Comparison of ENCODE assay signal across 20 cellular contexts in genomic region chr2:170240629-170241028, GRCh38.
DNase-seq lines count a peak whose midpoint lies in the region; ATAC-seq, FAIRE-seq and TF ChIP-seq lines count a peak whose summit lies in the region.
"Had no signal": no experiment of that assay in that cellular context is flagged by ENCODE, and none has a peak within 500 bp of the region (broad histone marks: within the 10 kb centered on the region; RNA-seq: fewer than 3 reads in every experiment).

No MANE protein-coding gene starts in this region.

- peaks cover 7 to 74% of the 10 kb centered on the region in 2 experiments; a peak in 4 of 5 replicates for H3K4me1 ChIP-seq in K562 (replicated peaks in 1 of 2; ENCODE audit: control insufficient read depth in 2 of 2, insufficient read depth in 2 of 2, low read length in 2 of 2)
- H3K4me1 ChIP-seq in BE2C, result peaks cover 9% of the 10 kb centered on the region
- H3K4me1 ChIP-seq: A549, BLaER1 had no signal

- no peaks in the 10 kb centered on the region for H3K79me2 ChIP-seq in K562 (ENCODE audit: control insufficient read depth, insufficient read depth, low read length)

- ATAC-seq in K562, result no peak
- ATAC-seq: A549 had no signal

- no peak overlapping the region for H3K4me2 ChIP-seq in K562 (ENCODE audit: insufficient read depth, low read length)
- H3K4me2 ChIP-seq: A549, BLaER1 had no signal

- in situ Hi-C loops in K562 (cut with MboI), result no loop called here

- no peak for TF ChIP-seq EP300 in K562 (IDR thresholded peaks at IDR 0.05; ENCODE audit: low read length)

- no peak overlapping the region for H3K9ac ChIP-seq in K562 (ENCODE audit: insufficient read depth in 1 of 2, low read depth in 2 of 2, low read length in 2 of 2)
- H3K9ac ChIP-seq: BLaER1 had no signal

- no peak for TF ChIP-seq POLR2A in K562 (conservative IDR thresholded peaks at IDR 0.05)

- no peak for TF ChIP-seq RAD21 in K562 (CRISPR knock-in tag; conservative IDR thresholded peaks at IDR 0.05 in 1 of 2, IDR thresholded peaks at IDR 0.05 in 1 of 2)

- H3K4me3 ChIP-seq in K562 (no peak overlapping the region), BE2C (ENCODE audit: low read depth, low read length) (no peak overlapping the region)
- H3K4me3 ChIP-seq: A549, BLaER1 had no signal

- no peaks in the 10 kb centered on the region for H4K20me1 ChIP-seq in K562 (replicated peaks; ENCODE audit: control insufficient read depth, insufficient read depth, low read length)
- H4K20me1 ChIP-seq: BLaER1 had no signal

- intact Hi-C loops in K562 (cut with micrococcal nuclease), result no loop called here

- no peak overlapping the region for H3K27ac ChIP-seq in K562 (ENCODE audit: extremely low read depth, low read depth, low read length)
- H3K27ac ChIP-seq: 22Rv1, A549, BLaER1 had no signal

- H3K9me3 ChIP-seq in K562 (replicated peaks; ENCODE audit: control insufficient read depth, insufficient read depth, low read depth, low read length) (no peaks in the 10 kb centered on the region), BE2C (no peaks in the 10 kb centered on the region)
- H3K9me3 ChIP-seq: A549, BLaER1 had no signal

- TF ChIP-seq CTCF in K562 (IDR thresholded peaks at IDR 0.05 in 2 of 3, conservative IDR thresholded peaks at IDR 0.05 in 1 of 3; ENCODE audit: insufficient read depth in 2 of 3, low read depth in 1 of 3, low read length in 3 of 3) (no peak), BE2C (IDR thresholded peaks at IDR 0.05; ENCODE audit: low read depth, low read length) (no peak)

- POLR2A ChIA-PET in K562 (lab: Yijun Ruan, JAX), result interaction anchor here (1.0 to 1.1 kb wide), 2 partner anchors 12 to 13 kb away, joined by 3 read pairs; no protein-coding TSS in a partner anchor

- no peaks in the 10 kb centered on the region for H3K9me1 ChIP-seq in K562 (ENCODE audit: control insufficient read depth, insufficient read depth, low read length)

- CTCF ChIA-PET in K562 (lab: Yijun Ruan, JAX; ENCODE audit: low intra/inter-chr PET ratio), result no interaction called here

- 31% methylated on average over 2 of the region's 2 CpGs for WGBS in K562 (ENCODE audit: insufficient coverage, low coverage, missing lambda C conversion rate)

- H3K36me3 ChIP-seq in K562 (ENCODE audit: control insufficient read depth, insufficient read depth, low read length) (no peaks in the 10 kb centered on the region), BE2C (no peaks in the 10 kb centered on the region)
- H3K36me3 ChIP-seq: BLaER1 had no signal

- peak overlapping the region; percentile 2; the same call in 1 of the 2 replicates for H2AFZ ChIP-seq in K562 (ENCODE audit: low read depth, low read length)

- DNase-seq in NOMO-1 treated with DMSO at 0.1 percent for 48 hours (lab: John Stamatoyannopoulos, UW; ENCODE audit: unreplicated experiment) (peak; percentile 8), NOMO-1 treated with dmso at 0.1 percent for 144 hours (lab: John Stamatoyannopoulos, UW; ENCODE audit: unreplicated experiment) (no peak), K562 (ENCODE audit: extremely low read depth in 1 of 4, low spot score in 3 of 4) (no peak), left kidney (ENCODE audit: low read depth, low spot score) (peak; percentile 8), BE2C (no peak), kidney tubule cell (ENCODE audit: low spot score) (no peak)
- DNase-seq: AML-193; C1 segment of cervical spinal cord; CD4-positive, alpha-beta memory T cell; CD4-positive, CD25-positive, alpha-beta regulatory T cell; CD8-positive, alpha-beta memory T cell; COR-L47; DMS79 treated with DMSO at 0.1 percent for 48 hours; GF-D8 had no signal

- FAIRE-seq in K562 (lab: Jason Lieb, UNC), result no peak
- FAIRE-seq: A549, G401.6, GM12891, GM19239 had no signal

- BruUV-seq in K562 (replicated peaks; lab: Mats Ljungman, UMichigan), result no TSS peak

- no peaks in the 10 kb centered on the region for H3K27me3 ChIP-seq in K562 (ENCODE audit: control insufficient read depth in 2 of 2, insufficient read depth in 2 of 2, low read length in 2 of 2)
- no peaks in the 10 kb centered on the region for H3K27me3 ChIP-seq in BE2C
- H3K27me3 ChIP-seq: BLaER1 had no signal

TF ChIP-seq in K562, 482 proteins besides CTCF, POLR2A, EP300 and RAD21 (continues in another document):
- 0 out of 2 replicates have a peak, but pooled peaks have one; percentile 7 for TF ChIP-seq ARID1B (IDR thresholded peaks at IDR 0.05)
- TF ChIP-seq, protein P1, sequence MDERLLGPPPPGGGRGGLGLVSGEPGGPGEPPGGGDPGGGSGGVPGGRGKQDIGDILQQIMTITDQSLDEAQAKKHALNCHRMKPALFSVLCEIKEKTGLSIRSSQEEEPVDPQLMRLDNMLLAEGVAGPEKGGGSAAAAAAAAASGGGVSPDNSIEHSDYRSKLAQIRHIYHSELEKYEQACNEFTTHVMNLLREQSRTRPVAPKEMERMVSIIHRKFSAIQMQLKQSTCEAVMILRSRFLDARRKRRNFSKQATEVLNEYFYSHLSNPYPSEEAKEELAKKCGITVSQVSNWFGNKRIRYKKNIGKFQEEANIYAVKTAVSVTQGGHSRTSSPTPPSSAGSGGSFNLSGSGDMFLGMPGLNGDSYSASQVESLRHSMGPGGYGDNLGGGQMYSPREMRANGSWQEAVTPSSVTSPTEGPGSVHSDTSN (CRISPR knock-in tag; IDR thresholded peaks at IDR 0.05; ENCODE audit: low read depth), result no peak; the same call in 1 of the 2 replicates
- TF ChIP-seq, protein P1 (tag; conservative IDR thresholded peaks at IDR 0.05; ENCODE audit: low read depth), result peak; percentile 88
- peak; percentile 18; the same call in 1 of the 2 replicates for TF ChIP-seq CTBP1 (IDR thresholded peaks at IDR 0.05; ENCODE audit: borderline replicate concordance)
- peak; percentile 96 for TF ChIP-seq PKNOX1 (IDR thresholded peaks at IDR 0.05)
- TF ChIP-seq ZNF696 (CRISPR knock-in tag; conservative IDR thresholded peaks at IDR 0.05), result no peak
- no peak for TF ChIP-seq E2F8 (IDR thresholded peaks at IDR 0.05; ENCODE audit: low read depth, partially characterized antibody)
- no peak for TF ChIP-seq TCF3 (CRISPR knock-in tag; IDR thresholded peaks at IDR 0.05)
- TF ChIP-seq ZNF175 (CRISPR knock-in tag; IDR thresholded peaks at IDR 0.05; ENCODE audit: low read depth), result no peak
- no peak for TF ChIP-seq HIVEP1 (CRISPR knock-in tag; IDR thresholded peaks at IDR 0.05)
- TF ChIP-seq, protein P2, sequence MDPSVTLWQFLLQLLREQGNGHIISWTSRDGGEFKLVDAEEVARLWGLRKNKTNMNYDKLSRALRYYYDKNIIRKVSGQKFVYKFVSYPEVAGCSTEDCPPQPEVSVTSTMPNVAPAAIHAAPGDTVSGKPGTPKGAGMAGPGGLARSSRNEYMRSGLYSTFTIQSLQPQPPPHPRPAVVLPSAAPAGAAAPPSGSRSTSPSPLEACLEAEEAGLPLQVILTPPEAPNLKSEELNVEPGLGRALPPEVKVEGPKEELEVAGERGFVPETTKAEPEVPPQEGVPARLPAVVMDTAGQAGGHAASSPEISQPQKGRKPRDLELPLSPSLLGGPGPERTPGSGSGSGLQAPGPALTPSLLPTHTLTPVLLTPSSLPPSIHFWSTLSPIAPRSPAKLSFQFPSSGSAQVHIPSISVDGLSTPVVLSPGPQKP (CRISPR knock-in tag; IDR thresholded peaks at IDR 0.05), result no peak

Comparison
In these comparisons a context has a peak if more than half of its experiments do, and no peak if none do; other contexts are left out.
1. DNase-seq: peak in NOMO-1 treated with DMSO at 0.1 percent for 48 hours (single experiment) and left kidney (single experiment); none in NOMO-1 treated with dmso at 0.1 percent for 144 hours (single experiment), K562 (0 of 4), BE2C (single experiment) and kidney tubule cell (single experiment).